19 cellular contexts compared by ENCODE assay signal in genomic region chr15:48267766-48268165, GRCh38.
"Had no signal": no experiment of that assay in that cellular context is flagged by ENCODE, and none has a peak within 500 bp of the region (broad histone marks: within the 10 kb centered on the region; RNA-seq: fewer than 3 reads in every experiment).

No MANE protein-coding gene starts in this region.

- DNase-seq: dorsolateral prefrontal cortex; effector CD4-positive, alpha-beta T cell; natural killer cell; right cardiac atrium; sigmoid colon; stimulated activated CD4-positive, alpha-beta T cell treated with anti-CD3 and anti-CD28 coated beads, Interleukin-2, amount 100 ng/mL, for 24 hours; stimulated activated CD4-positive, alpha-beta T cell treated with anti-CD3 and anti-CD28 coated beads, Interleukin-4, amount 100 ng/mL, for 24 hours; stimulated activated naive B cell treated with anti-CD40 and anti-IgM and Interleukin-4, amounts not matched to agents 10 μg/mL and 1 μg/mL and 100 μg/mL, for 72 hours; upper lobe of left lung; uterus had no signal

- ATAC-seq: left lobe of liver; natural killer cell; right cardiac atrium; stimulated activated naive B cell treated with anti-CD40 and anti-IgM and Interleukin-4, amounts not matched to agents 10 μg/mL and 1 μg/mL and 100 μg/mL, for 72 hours had no signal

- H3K4me1 Mint-ChIP-seq: memory B cell; stimulated activated naive B cell treated with anti-CD40 and anti-IgM and Interleukin-4, amounts not matched to agents 10 μg/mL and 1 μg/mL and 100 μg/mL, for 72 hours had no signal

- H3K36me3 ChIP-seq: sigmoid colon, thoracic aorta, tibial nerve, upper lobe of left lung, uterus had no signal

- H3K9me3 ChIP-seq: sigmoid colon, thoracic aorta, tibial nerve, upper lobe of left lung, uterus had no signal

- H3K9me3 Mint-ChIP-seq: memory B cell; natural killer cell; neural crest cell; stimulated activated naive B cell treated with anti-CD40 and anti-IgM and Interleukin-4, amounts not matched to agents 10 μg/mL and 1 μg/mL and 100 μg/mL, for 72 hours; stimulated activated naive CD8-positive, alpha-beta T cell treated with anti-CD3 and anti-CD28 coated beads, Interleukin-15, Interleukin-2, amounts not matched to agents 100 ng/mL and 50 ng/mL, for 24 hours had no signal

- H3K27me3 Mint-ChIP-seq: progenitor cell of endocrine pancreas; stimulated activated naive B cell treated with anti-CD40 and anti-IgM and Interleukin-4, amounts not matched to agents 10 μg/mL and 1 μg/mL and 100 μg/mL, for 72 hours had no signal

- H3K27me3 ChIP-seq: sigmoid colon, tibial nerve, upper lobe of left lung, uterus had no signal

- H3K4me3 ChIP-seq: dorsolateral prefrontal cortex, lung, sigmoid colon, thoracic aorta, tibial nerve, upper lobe of left lung, uterus had no signal

- H3K27ac Mint-ChIP-seq: memory B cell; natural killer cell; progenitor cell of endocrine pancreas; stimulated activated naive B cell treated with anti-CD40 and anti-IgM and Interleukin-4, amounts not matched to agents 10 μg/mL and 1 μg/mL and 100 μg/mL, for 72 hours; stimulated activated naive CD8-positive, alpha-beta T cell treated with anti-CD3 and anti-CD28 coated beads, Interleukin-15, Interleukin-2, amounts not matched to agents 100 ng/mL and 50 ng/mL, for 24 hours had no signal

- H3K4me3 Mint-ChIP-seq: memory B cell; natural killer cell; neural crest cell; stimulated activated naive B cell treated with anti-CD40 and anti-IgM and Interleukin-4, amounts not matched to agents 10 μg/mL and 1 μg/mL and 100 μg/mL, for 72 hours; stimulated activated naive CD8-positive, alpha-beta T cell treated with anti-CD3 and anti-CD28 coated beads, Interleukin-15, Interleukin-2, amounts not matched to agents 100 ng/mL and 50 ng/mL, for 24 hours had no signal

- H3K36me3 Mint-ChIP-seq: memory B cell; natural killer cell; stimulated activated naive B cell treated with anti-CD40 and anti-IgM and Interleukin-4, amounts not matched to agents 10 μg/mL and 1 μg/mL and 100 μg/mL, for 72 hours had no signal

- H3K4me1 ChIP-seq: parathyroid adenoma, sigmoid colon, tibial nerve, upper lobe of left lung, uterus had no signal
